In the genomic region with DNA sequence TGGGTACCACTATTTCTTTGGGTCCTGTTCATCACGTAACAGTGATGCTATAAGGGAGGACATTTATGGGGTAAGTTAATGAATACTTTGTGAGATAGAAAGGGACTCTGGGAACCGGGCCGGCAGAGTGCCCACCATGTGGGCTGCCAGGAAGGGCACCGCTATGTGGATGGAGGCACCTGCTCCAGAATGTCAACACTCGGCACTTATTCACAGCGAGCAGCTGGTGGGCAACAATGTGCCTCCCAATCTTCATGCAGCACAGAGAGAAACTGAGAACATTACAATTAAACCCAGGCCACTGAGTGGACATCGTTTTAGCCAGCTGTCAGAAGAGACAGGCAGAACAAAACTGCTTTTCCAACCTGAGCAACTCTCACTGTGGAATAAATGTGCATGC, we compare ENCODE assay signal across 22 cellular contexts. TPM values are rescaled to one million over a fixed set of nuclear protein-coding genes. Genes with fewer than 3 reads are reported as not detected.
"Had no signal": no experiment of that assay in that cellular context is flagged by ENCODE, and none has a peak within 500 bp of the region (broad histone marks: within the 10 kb centered on the region; RNA-seq: fewer than 3 reads in every experiment).

No MANE protein-coding gene starts in this region.

- FAIRE-seq: endometrium had no signal

- H3K9me3 ChIP-seq: thyroid gland had no signal

- H3K36me3 Mint-ChIP-seq: activated CD8-positive, alpha-beta memory T cell treated with anti-CD3 and anti-CD28 coated beads, Interleukin-2, amount 10 ng/mL, durations not matched to agents 7 days and 5 days; mesothelial cell of epicardium; natural killer cell had no signal

- H3K27me3 ChIP-seq: thyroid gland had no signal

- H3K4me3 ChIP-seq: body of pancreas, left ventricle myocardium inferior, thyroid gland had no signal

- H3K36me3 ChIP-seq: left ventricle myocardium inferior, thyroid gland had no signal

- H3K27me3 Mint-ChIP-seq: T-helper 17 cell had no signal

- DNase-seq: activated CD4-positive, alpha-beta T cell treated with anti-CD3 and anti-CD28 coated beads, Interleukin-2, amount 10 ng/mL, durations not matched to agents 7 days and 5 days; activated CD8-positive, alpha-beta memory T cell treated with anti-CD3 and anti-CD28 coated beads, Interleukin-2, amount 10 ng/mL, durations not matched to agents 7 days and 5 days; activated CD8-positive, alpha-beta T cell treated with anti-CD3 and anti-CD28 coated beads for 36 hours; activated effector memory CD4-positive, alpha-beta T cell treated with anti-CD3 and anti-CD28 coated beads, Interleukin-2, amount 50 U/mL, for 16 hours; activated naive CD4-positive, alpha-beta T cell treated with anti-CD3 and anti-CD28 coated beads, Interleukin-2, amount 10 ng/mL, durations not matched to agents 7 days and 5 days; activated T-cell treated with anti-CD3 and anti-CD28 coated beads for 4 hours; body of pancreas; effector CD4-positive, alpha-beta T cell; erythroblast; left ventricle myocardium inferior; natural killer cell; stimulated activated CD4-positive, alpha-beta T cell treated with anti-CD3 and anti-CD28 coated beads, Interleukin-4, amount 100 ng/mL, for 24 hours; stimulated activated naive CD8-positive, alpha-beta T cell treated with anti-CD3 and anti-CD28 coated beads, Interleukin-15, Interleukin-2, amounts not matched to agents 100 U/mL and 50 U/mL, for 24 hours; T-helper 17 cell; thyroid gland had no signal

- H3K27ac ChIP-seq: body of pancreas, left ventricle myocardium inferior, thyroid gland, VCaP had no signal

- H3K27ac Mint-ChIP-seq: activated CD4-positive, alpha-beta T cell treated with anti-CD3 and anti-CD28 coated beads, Interleukin-2, amount 10 ng/mL, durations not matched to agents 7 days and 5 days; activated CD8-positive, alpha-beta memory T cell treated with anti-CD3 and anti-CD28 coated beads, Interleukin-2, amount 10 ng/mL, durations not matched to agents 7 days and 5 days; activated CD8-positive, alpha-beta T cell treated with anti-CD3 and anti-CD28 coated beads for 36 hours; activated naive CD4-positive, alpha-beta T cell treated with anti-CD3 and anti-CD28 coated beads, Interleukin-2, amount 10 ng/mL, durations not matched to agents 7 days and 5 days; mesothelial cell of epicardium; natural killer cell; progenitor cell of endocrine pancreas; T-helper 17 cell had no signal

- ATAC-seq: activated CD8-positive, alpha-beta memory T cell treated with anti-CD3 and anti-CD28 coated beads, Interleukin-2, amount 10 ng/mL, durations not matched to agents 7 days and 5 days; body of pancreas; T-helper 17 cell had no signal

- H3K9me3 Mint-ChIP-seq: natural killer cell had no signal

- H3K4me1 ChIP-seq: body of pancreas, left ventricle myocardium inferior, thyroid gland had no signal

- H3K4me3 Mint-ChIP-seq: activated CD4-positive, alpha-beta T cell treated with anti-CD3 and anti-CD28 coated beads, Interleukin-2, amount 10 ng/mL, durations not matched to agents 7 days and 5 days; activated CD8-positive, alpha-beta memory T cell treated with anti-CD3 and anti-CD28 coated beads, Interleukin-2, amount 10 ng/mL, durations not matched to agents 7 days and 5 days; activated CD8-positive, alpha-beta T cell treated with anti-CD3 and anti-CD28 coated beads for 36 hours; activated naive CD4-positive, alpha-beta T cell treated with anti-CD3 and anti-CD28 coated beads, Interleukin-2, amount 10 ng/mL, durations not matched to agents 7 days and 5 days; mesothelial cell of epicardium; natural killer cell; T-helper 17 cell had no signal

RNA-seq across cellular contexts. Expression of gene ELFN2, which starts 15.8 kb away (rescaled TPM):
- total RNA-seq: left ventricle myocardium inferior, lung microvascular endothelial cell, subcutaneous adipose tissue had no signal

RNA-seq across cellular contexts. Expression of gene MFNG, which starts 43.1 kb away (rescaled TPM):
- total RNA-seq: fibroblast of lung had no signal
